Comparison of ENCODE assay signal across 10 cellular contexts in genomic region chr15:88604381-88604951, GRCh38. TPM values are rescaled to one million over a fixed set of nuclear protein-coding genes. Genes with fewer than 3 reads are reported as not detected.
DNase-seq lines count a peak whose midpoint lies in the region; ATAC-seq and TF ChIP-seq lines count a peak whose summit lies in the region.
"Had no signal": no experiment of that assay in that cellular context is flagged by ENCODE, and none has a peak within 500 bp of the region (broad histone marks: within the 10 kb centered on the region; RNA-seq: fewer than 3 reads in every experiment).

No MANE protein-coding gene starts in this region.

- H3K27me3 ChIP-seq in psoas muscle (ENCODE audit: insufficient read depth in 3 of 3, low read length in 2 of 3): peaks cover 0 to 46% (median 17%) of the 10 kb centered on the region in 3 donors

- no peak overlapping the region for H3K27ac Mint-ChIP-seq in activated CD8-positive, alpha-beta memory T cell treated with anti-CD3 and anti-CD28 coated beads, Interleukin-2, amount 10 ng/mL, durations not matched to agents 7 days and 5 days

- intact Hi-C loops in psoas muscle (cut with DNase I): no loop called here

- no peak overlapping the region for H3K27ac ChIP-seq in psoas muscle

- WGBS in psoas muscle, 3 donors: 1 to 2% (median 2%) methylated on average over 30 to 33 of the region's 33 CpGs

- no peaks in the 10 kb centered on the region for H3K36me3 ChIP-seq in psoas muscle (ENCODE audit: insufficient read depth in 1 of 2, low read depth in 1 of 2)

- TF ChIP-seq CTCF in psoas muscle (IDR thresholded peaks at IDR 0.05): no peak

- no peaks in the 10 kb centered on the region for H3K4me1 ChIP-seq in psoas muscle

- H3K27me3 Mint-ChIP-seq in activated CD8-positive, alpha-beta memory T cell treated with anti-CD3 and anti-CD28 coated beads, Interleukin-2, amount 10 ng/mL, durations not matched to agents 7 days and 5 days: peaks cover 76% of the 10 kb centered on the region

- no peaks in the 10 kb centered on the region for H3K36me3 Mint-ChIP-seq in activated CD8-positive, alpha-beta memory T cell treated with anti-CD3 and anti-CD28 coated beads, Interleukin-2, amount 10 ng/mL, durations not matched to agents 7 days and 5 days

- ATAC-seq in psoas muscle: no peak
- no peak for ATAC-seq in GM19023 (IDR thresholded peaks at IDR 0.05; ENCODE audit: unreplicated experiment)
- no peak for ATAC-seq in activated CD8-positive, alpha-beta memory T cell treated with anti-CD3 and anti-CD28 coated beads, Interleukin-2, amount 10 ng/mL, durations not matched to agents 7 days and 5 days
- ATAC-seq: left colon had no signal

- no peak overlapping the region for H3K4me3 Mint-ChIP-seq in activated CD8-positive, alpha-beta memory T cell treated with anti-CD3 and anti-CD28 coated beads, Interleukin-2, amount 10 ng/mL, durations not matched to agents 7 days and 5 days

- peak overlapping the region; percentile 34 for H3K4me3 ChIP-seq in psoas muscle

- no peaks in the 10 kb centered on the region for H3K9me3 Mint-ChIP-seq in activated CD8-positive, alpha-beta memory T cell treated with anti-CD3 and anti-CD28 coated beads, Interleukin-2, amount 10 ng/mL, durations not matched to agents 7 days and 5 days (ENCODE audit: low read depth)

- H3K4me1 Mint-ChIP-seq in activated CD8-positive, alpha-beta memory T cell treated with anti-CD3 and anti-CD28 coated beads, Interleukin-2, amount 10 ng/mL, durations not matched to agents 7 days and 5 days: peaks cover 7% of the 10 kb centered on the region

- no peaks in the 10 kb centered on the region for H3K9me3 ChIP-seq in psoas muscle

- CTCF ChIA-PET in activated CD8-positive, alpha-beta memory T cell treated with anti-CD3 and anti-CD28 coated beads, Interleukin-2, amount 10 ng/mL, durations not matched to agents 7 days and 5 days (lab: Charles Lee): interaction anchor here (1.2 kb wide), 1 partner anchor 20 kb away, joined by 3 read pairs; no protein-coding TSS in a partner anchor

- DNase-seq in NCI-H82 (lab: John Stamatoyannopoulos, UW) (peak; percentile 82), NCI-H82 treated with DMSO at 0.1 percent for 48 hours (lab: John Stamatoyannopoulos, UW; ENCODE audit: unreplicated experiment) (no peak), NCI-H748 (lab: John Stamatoyannopoulos, UW; ENCODE audit: unreplicated experiment) (peak; percentile 81), hypothalamus (lab: John Stamatoyannopoulos, UW) (peak in 39 of 51 donors; percentile 15 to 82 (median 60)), psoas muscle (no peak)
- DNase-seq in central memory CD4-positive, alpha-beta T cell: no peak
- DNase-seq in activated CD8-positive, alpha-beta memory T cell treated with anti-CD3 and anti-CD28 coated beads, Interleukin-2, amount 10 ng/mL, durations not matched to agents 7 days and 5 days: no peak
- DNase-seq: ACHN, left colon had no signal

RNA-seq across cellular contexts. Expression of gene AEN, which starts 16.7 kb away (rescaled TPM):
- total RNA-seq in psoas muscle: 10 to 100 TPM; 10.1 to 46.6 (median 27.8) TPM
- 10 to 100 TPM; 25.6 to 35.2 (median 32.2) TPM for polyA plus RNA-seq in psoas muscle
- 10 to 100 TPM; 55.7 to 57.4 TPM for total RNA-seq in activated CD8-positive, alpha-beta memory T cell treated with anti-CD3 and anti-CD28 coated beads, Interleukin-2, amount 10 ng/mL, durations not matched to agents 7 days and 5 days

RNA-seq across cellular contexts. Expression of gene ISG20, which starts 34.4 kb away (rescaled TPM):
- total RNA-seq in psoas muscle: 1 to 10 TPM; 2.5 to 5.0 (median 3.3) TPM
- polyA plus RNA-seq in psoas muscle: 1 to 10 TPM; 1.1 to 7.4 (median 5.7) TPM
- 100 to 1,000 TPM; 155 to 379 TPM for total RNA-seq in activated CD8-positive, alpha-beta memory T cell treated with anti-CD3 and anti-CD28 coated beads, Interleukin-2, amount 10 ng/mL, durations not matched to agents 7 days and 5 days

RNA-seq across cellular contexts. Expression of gene DET1, which starts 58.0 kb away (rescaled TPM):
- 10 to 100 TPM in 1 of 4 donors, 1 to 10 TPM in 3; 6.9 to 13.3 (median 8.1) TPM for total RNA-seq in psoas muscle
- polyA plus RNA-seq in psoas muscle: 1 to 10 TPM; 3.9 to 7.0 (median 5.6) TPM
- 1 to 10 TPM; 1.8 to 2.4 TPM for total RNA-seq in activated CD8-positive, alpha-beta memory T cell treated with anti-CD3 and anti-CD28 coated beads, Interleukin-2, amount 10 ng/mL, durations not matched to agents 7 days and 5 days

Comparison
In these comparisons a context has a peak if more than half of its experiments do, and no peak if none do; other contexts are left out.
1. DNase-seq: peak in NCI-H82 (single experiment), NCI-H748 (single experiment) and hypothalamus (39 of 51); none in NCI-H82 treated with DMSO at 0.1 percent for 48 hours (single experiment), psoas muscle (0 of 2), central memory CD4-positive, alpha-beta T cell (single experiment) and activated CD8-positive, alpha-beta memory T cell treated with anti-CD3 and anti-CD28 coated beads, Interleukin-2, amount 10 ng/mL, durations not matched to agents 7 days and 5 days (single experiment).
2. RNA of gene ISG20, which starts 34.4 kb away (total RNA-seq): 155 to 379 TPM in activated CD8-positive, alpha-beta memory T cell treated with anti-CD3 and anti-CD28 coated beads, Interleukin-2, amount 10 ng/mL, durations not matched to agents 7 days and 5 days; 2.5 to 5.0 TPM in psoas muscle; every median in the first group is over 10 times any median in the second.